ENCODE assay signal across 8 cellular contexts in genomic region chr6:106339334-106340029, GRCh38. TPM values are rescaled to one million over a fixed set of nuclear protein-coding genes. Genes with fewer than 3 reads are reported as not detected.
DNase-seq lines count a peak whose midpoint lies in the region; ATAC-seq and TF ChIP-seq lines count a peak whose summit lies in the region.

No MANE protein-coding gene starts in this region.

- no peak overlapping the region for H3K4me3 ChIP-seq in AG04450 (ENCODE audit: low read depth, low read length)
- no peak overlapping the region for H3K4me3 ChIP-seq in Jurkat, Clone E6-1 (ENCODE audit: low read length)

- H3K27me3 ChIP-seq in AG04450 (ENCODE audit: control insufficient read depth, insufficient read depth, low read length), result no peaks in the 10 kb centered on the region

- POLR2A ChIA-PET in AG04450 (lab: Yijun Ruan, JAX), result no interaction called here

- no peak overlapping the region for H3K4me3 Mint-ChIP-seq in activated naive CD4-positive, alpha-beta T cell treated with anti-CD3 and anti-CD28 coated beads, Interleukin-2, amount 10 ng/mL, durations not matched to agents 7 days and 5 days
- no peak overlapping the region for H3K4me3 Mint-ChIP-seq in osteocyte (ENCODE audit: unreplicated experiment)

- no peaks in the 10 kb centered on the region for H3K36me3 Mint-ChIP-seq in activated naive CD4-positive, alpha-beta T cell treated with anti-CD3 and anti-CD28 coated beads, Interleukin-2, amount 10 ng/mL, durations not matched to agents 7 days and 5 days
- H3K36me3 Mint-ChIP-seq in osteocyte (ENCODE audit: unreplicated experiment), result no peaks in the 10 kb centered on the region

- H3K27me3 Mint-ChIP-seq in activated naive CD4-positive, alpha-beta T cell treated with anti-CD3 and anti-CD28 coated beads, Interleukin-2, amount 10 ng/mL, durations not matched to agents 7 days and 5 days, result peaks cover 30% of the 10 kb centered on the region
- H3K27me3 Mint-ChIP-seq in osteocyte (ENCODE audit: unreplicated experiment), result peaks cover 31% of the 10 kb centered on the region

- no peak for ATAC-seq in GM19328 (IDR thresholded peaks at IDR 0.05; ENCODE audit: unreplicated experiment)

- H3K9me3 ChIP-seq in AG04450 (ENCODE audit: control insufficient read depth, insufficient read depth, low read length), result no peaks in the 10 kb centered on the region

- H3K27ac ChIP-seq in AG04450 (ENCODE audit: low read depth, low read length), result no peak overlapping the region

- no peaks in the 10 kb centered on the region for H3K9me3 Mint-ChIP-seq in activated naive CD4-positive, alpha-beta T cell treated with anti-CD3 and anti-CD28 coated beads, Interleukin-2, amount 10 ng/mL, durations not matched to agents 7 days and 5 days
- no peaks in the 10 kb centered on the region for H3K9me3 Mint-ChIP-seq in osteocyte (ENCODE audit: unreplicated experiment)

- CTCF ChIA-PET in AG04450 (lab: Charles Lee), result interaction anchor here (0.5 to 3.3 kb wide), 54 partner anchors 8 to 1508 kb away, joined by 3 to 31 read pairs (median 4); partner anchors contain the start of gene ATG5
- CTCF ChIA-PET in activated naive CD4-positive, alpha-beta T cell treated with anti-CD3 and anti-CD28 coated beads, Interleukin-2, amount 10 ng/mL, durations not matched to agents 7 days and 5 days (lab: Charles Lee), result interaction anchor here (0.6 to 7.0 kb wide), 30 partner anchors 9 to 908 kb away, joined by 3 to 66 read pairs (median 4); partner anchors contain the start of genes ATG5 and CRYBG1

- in situ Hi-C loops in GM13977 (cut with MboI; ENCODE audit: low pct_unique_long_range_greater_than_20kb, low sequenced_read_pairs, unreplicated experiment), result loop anchor here (10.0 to 25.0 kb wide), 2 partner anchors 225 to 648 kb away; no protein-coding TSS in a partner anchor

- peak; percentile 24 for DNase-seq in AG04450 (ENCODE audit: low read depth, low spot score)
- peak; percentile 56 for DNase-seq in GM13977 (ENCODE audit: low spot score)
- DNase-seq in Jurkat, Clone E6-1 (ENCODE audit: low read depth, low spot score), result peak; percentile 37
- DNase-seq in RKO (ENCODE audit: low spot score), result peak; percentile 90
- DNase-seq in activated naive CD4-positive, alpha-beta T cell treated with anti-CD3 and anti-CD28 coated beads, Interleukin-2, amount 10 ng/mL, durations not matched to agents 7 days and 5 days, result peak; percentile 57
- peak; percentile 78 for DNase-seq in germinal center (ENCODE audit: low spot score)
- DNase-seq in osteocyte (ENCODE audit: extremely low spot score, unreplicated experiment), result no peak

- TF ChIP-seq CTCF in AG04450 (IDR thresholded peaks at IDR 0.05; ENCODE audit: low read depth, low read length) (peak; percentile 86), GM13977 (IDR thresholded peaks at IDR 0.05; ENCODE audit: extremely low read depth, insufficient read depth, missing control alignments) (peak; percentile 61), osteocyte (IDR thresholded peaks at IDR 0.05) (peak; percentile 74)

- no peak overlapping the region for H3K27ac Mint-ChIP-seq in activated naive CD4-positive, alpha-beta T cell treated with anti-CD3 and anti-CD28 coated beads, Interleukin-2, amount 10 ng/mL, durations not matched to agents 7 days and 5 days
- no peak overlapping the region for H3K27ac Mint-ChIP-seq in osteocyte (ENCODE audit: unreplicated experiment)

- H3K4me1 Mint-ChIP-seq in activated naive CD4-positive, alpha-beta T cell treated with anti-CD3 and anti-CD28 coated beads, Interleukin-2, amount 10 ng/mL, durations not matched to agents 7 days and 5 days, result peaks cover 2% of the 10 kb centered on the region
- H3K4me1 Mint-ChIP-seq in osteocyte (ENCODE audit: unreplicated experiment), result peaks cover 5% of the 10 kb centered on the region

RNA-seq across cellular contexts. Expression of gene ATG5, which starts 13.9 kb away (rescaled TPM):
- polyA plus RNA-seq in AG04450 (2011; rRNA removed), result 35.7 and 53.9 TPM in 2 replicates
- polyA minus RNA-seq in AG04450 (2011; rRNA and poly(A)+ RNA removed), result 12.6 and 27.5 TPM in 2 replicates
- polyA plus RNA-seq in Jurkat, Clone E6-1 (2012; ENCODE audit: insufficient read depth, insufficient read length), result 27.8 TPM
- total RNA-seq in osteocyte, result 25.3 and 26.0 TPM in 2 replicates

RNA-seq across cellular contexts. Expression of gene CRYBG1, which starts 21.0 kb away (rescaled TPM):
- 1.8 and 1.9 TPM in 2 replicates for polyA plus RNA-seq in AG04450 (2011; rRNA removed)
- polyA minus RNA-seq in AG04450 (2011; rRNA and poly(A)+ RNA removed), result 2.0 and 3.2 TPM in 2 replicates
- 79.3 TPM for polyA plus RNA-seq in Jurkat, Clone E6-1 (2012; ENCODE audit: insufficient read depth, insufficient read length)
- 2.3 and 2.4 TPM in 2 replicates for total RNA-seq in osteocyte
